Comparison of ENCODE assay signal across 8 cellular contexts in the genomic region with DNA sequence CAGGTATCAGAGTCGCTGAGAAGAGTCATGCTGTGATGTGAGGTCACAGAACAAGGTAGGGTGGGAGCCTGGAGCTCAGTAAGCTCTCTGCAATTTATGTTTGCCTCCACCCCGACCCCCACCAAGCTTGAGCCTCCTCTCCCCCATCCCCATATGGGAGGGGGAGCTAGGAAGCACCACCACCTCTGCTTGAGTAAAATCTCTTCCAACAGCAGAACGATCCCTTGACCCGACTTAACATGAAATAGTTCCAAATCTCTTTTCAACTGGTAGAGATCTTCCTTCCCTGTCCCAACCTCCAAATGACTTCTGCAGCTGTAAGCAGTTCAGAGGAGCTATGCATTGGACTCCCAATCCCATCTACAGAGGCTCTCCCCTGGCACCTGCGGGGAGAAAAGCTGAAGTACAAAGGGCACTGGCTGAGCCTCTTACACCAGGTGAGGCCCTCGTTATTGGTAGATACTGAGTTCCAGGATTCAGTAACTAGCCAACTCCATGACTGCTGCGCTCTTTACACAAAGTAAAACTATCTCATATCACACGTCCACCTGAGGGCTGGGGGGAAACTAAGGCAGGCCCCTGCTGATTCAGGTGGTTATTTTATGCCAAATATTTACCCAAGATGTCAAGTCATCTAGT. TPM values are rescaled to one million over a fixed set of nuclear protein-coding genes. Genes with fewer than 3 reads are reported as not detected.
A peak's percentile ranks its signal among the peaks of the same experiment; 100 is the strongest.
DNase-seq lines count a peak whose midpoint lies in the region; ATAC-seq, FAIRE-seq and TF ChIP-seq lines count a peak whose summit lies in the region.

No MANE protein-coding gene starts in this region.

- H4K20me1 ChIP-seq in OCI-LY3 (ENCODE audit: insufficient read depth, low read length) = peaks cover 38% of the 10 kb centered on the region

- no peak for ATAC-seq in HG02884 (IDR thresholded peaks at IDR 0.05; ENCODE audit: unreplicated experiment)

- TF ChIP-seq CTCF in OCI-LY3 (IDR thresholded peaks at IDR 0.05; ENCODE audit: low read depth, low read length) = no peak

- H3K4me2 ChIP-seq in OCI-LY3 (ENCODE audit: low read length) = peak overlapping the region; percentile 96; the same call in 1 of the 2 replicates

- H3K9me3 ChIP-seq in OCI-LY3 (ENCODE audit: insufficient read depth, low read length) (no peaks in the 10 kb centered on the region), muscle layer of colon (ENCODE audit: low read length) (no peaks in the 10 kb centered on the region)

- no peak for DNase-seq in GM12892 (ENCODE audit: insufficient read length)
- no peak for DNase-seq in caudate nucleus (lab: John Stamatoyannopoulos, UW)
- DNase-seq in nucleus accumbens (lab: John Stamatoyannopoulos, UW) = no peak
- DNase-seq in posterior vena cava (ENCODE audit: low spot score) = no peak
- DNase-seq in GM19238 (ENCODE audit: insufficient read length, low spot score) = no peak

- H3K27me3 ChIP-seq in OCI-LY3 (ENCODE audit: low read depth, low read length) (no peaks in the 10 kb centered on the region), muscle layer of colon (ENCODE audit: control insufficient read depth in 1 of 2, insufficient read depth in 2 of 2, low read length in 2 of 2) (no peaks in the 10 kb centered on the region)

- H3K4me1 ChIP-seq in OCI-LY3 (ENCODE audit: low read length) (peaks cover 23% of the 10 kb centered on the region), muscle layer of colon (ENCODE audit: insufficient read depth, low read length) (peaks cover 10% of the 10 kb centered on the region)

- no peak overlapping the region for H2AFZ ChIP-seq in OCI-LY3 (ENCODE audit: low read depth, low read length)

- TF ChIP-seq POLR2A in GM12892 (IDR thresholded peaks at IDR 0.05; ENCODE audit: low read depth, low read length) = peak; percentile 86

- H3K36me3 ChIP-seq in OCI-LY3 (replicated peaks; ENCODE audit: low read depth, low read length) (peaks cover 40% of the 10 kb centered on the region), muscle layer of colon (ENCODE audit: insufficient read depth, low read length) (peaks cover 38% of the 10 kb centered on the region)

- no peak overlapping the region for H3K27ac ChIP-seq in OCI-LY3 (ENCODE audit: low read length)
- H3K27ac ChIP-seq in caudate nucleus (ENCODE audit: low read depth, low read length) = peak overlapping the region; percentile 1
- H3K27ac ChIP-seq in muscle layer of colon (ENCODE audit: low read depth, low read length) = peak overlapping the region; percentile 74

- no peak overlapping the region; the same call in 1 of the 2 replicates for H3K4me3 ChIP-seq in OCI-LY3 (ENCODE audit: low read length)
- peak overlapping the region; percentile 77 to 78 for H3K4me3 ChIP-seq in muscle layer of colon (ENCODE audit: low read depth in 1 of 2, low read length in 2 of 2)

- H3K9ac ChIP-seq in OCI-LY3 (ENCODE audit: low read length) (no peak overlapping the region), muscle layer of colon (ENCODE audit: low read length) (peak overlapping the region; percentile 85)

- peaks cover 30% of the 10 kb centered on the region for H3K79me2 ChIP-seq in OCI-LY3 (ENCODE audit: low read length)

- peak; percentile 63 for FAIRE-seq in GM12892 (lab: Jason Lieb, UNC)

- intact Hi-C loops in posterior vena cava (cut with DNase I) = no loop called here

RNA-seq across cellular contexts. Expression of a gene that starts 3.4 kb away (rescaled TPM):
- polyA plus RNA-seq in GM12892 (2012; ENCODE audit: missing spikeins) = 2,092 TPM
- 1,000 to 10,000 TPM; 1,410 to 1,809 TPM for total RNA-seq in posterior vena cava

RNA-seq across cellular contexts. Expression of a gene that starts 19.0 kb away (rescaled TPM):
- polyA plus RNA-seq in GM12892 (2012; ENCODE audit: missing spikeins) = 0.87 TPM
- total RNA-seq in posterior vena cava = 1 to 10 TPM; 1.6 to 2.0 TPM

RNA-seq across cellular contexts. Expression of a gene that starts 43.0 kb away (rescaled TPM):
- polyA plus RNA-seq in GM12892 (2012; ENCODE audit: missing spikeins) = 7.8 TPM
- 10 to 100 TPM; 18.9 TPM for total RNA-seq in posterior vena cava
